Comparison of ENCODE assay signal across 1 cellular context in the genomic region with DNA sequence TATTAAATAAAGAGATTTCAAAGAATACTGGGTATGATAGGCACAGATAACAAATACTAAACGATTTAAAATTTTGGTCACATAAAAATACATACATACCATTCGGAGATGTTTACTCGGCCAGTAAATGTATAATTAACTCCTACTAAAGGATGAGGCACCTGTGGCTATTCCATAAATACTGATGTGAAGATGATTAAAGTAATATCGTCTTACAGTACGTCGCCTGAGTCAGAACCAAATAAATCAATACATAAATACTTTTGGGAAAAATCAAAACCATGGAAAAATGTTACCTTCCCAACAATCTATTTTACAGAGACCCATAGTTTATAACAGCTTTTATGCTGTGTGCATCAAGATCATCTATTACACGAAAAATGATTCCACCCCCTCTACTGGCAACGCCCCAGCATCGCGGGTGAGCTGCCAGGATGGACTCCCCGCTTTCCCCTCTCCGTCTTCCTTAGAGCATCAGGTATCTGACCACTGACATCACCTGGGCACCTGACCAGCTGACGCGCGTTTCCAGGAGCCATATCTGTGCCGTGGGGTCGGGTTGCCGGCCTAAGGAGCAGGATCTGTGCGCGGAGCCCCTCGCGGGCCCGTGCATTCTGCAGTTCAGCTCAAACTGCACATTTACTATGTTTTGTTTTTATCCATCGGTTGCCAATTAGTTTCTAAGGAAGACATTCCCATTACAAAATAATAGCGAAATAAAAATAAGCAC.
TF ChIP-seq lines count a peak whose summit lies in the region.

No MANE protein-coding gene starts in this region.

TF ChIP-seq in HepG2, 621 proteins besides CTCF, POLR2A, EP300 and RAD21 (continued from another document and continues in another):
- TF ChIP-seq ZNF687 (CRISPR knock-in tag; IDR thresholded peaks at IDR 0.05), result no peak; the same call in 1 of the 2 replicates
- no peak for TF ChIP-seq RFXAP (CRISPR knock-in tag; IDR thresholded peaks at IDR 0.05; ENCODE audit: borderline replicate concordance)
- TF ChIP-seq ZNF746 (CRISPR knock-in tag; IDR thresholded peaks at IDR 0.05), result 0 out of 2 replicates have a peak, but pooled peaks have one; percentile 16
- no peak for TF ChIP-seq MXI1 (IDR thresholded peaks at IDR 0.05; ENCODE audit: borderline replicate concordance, low read depth, low read length)
- TF ChIP-seq KDM6A (CRISPR knock-in tag; IDR thresholded peaks at IDR 0.05; ENCODE audit: low read depth), result no peak
- TF ChIP-seq, protein P1, sequence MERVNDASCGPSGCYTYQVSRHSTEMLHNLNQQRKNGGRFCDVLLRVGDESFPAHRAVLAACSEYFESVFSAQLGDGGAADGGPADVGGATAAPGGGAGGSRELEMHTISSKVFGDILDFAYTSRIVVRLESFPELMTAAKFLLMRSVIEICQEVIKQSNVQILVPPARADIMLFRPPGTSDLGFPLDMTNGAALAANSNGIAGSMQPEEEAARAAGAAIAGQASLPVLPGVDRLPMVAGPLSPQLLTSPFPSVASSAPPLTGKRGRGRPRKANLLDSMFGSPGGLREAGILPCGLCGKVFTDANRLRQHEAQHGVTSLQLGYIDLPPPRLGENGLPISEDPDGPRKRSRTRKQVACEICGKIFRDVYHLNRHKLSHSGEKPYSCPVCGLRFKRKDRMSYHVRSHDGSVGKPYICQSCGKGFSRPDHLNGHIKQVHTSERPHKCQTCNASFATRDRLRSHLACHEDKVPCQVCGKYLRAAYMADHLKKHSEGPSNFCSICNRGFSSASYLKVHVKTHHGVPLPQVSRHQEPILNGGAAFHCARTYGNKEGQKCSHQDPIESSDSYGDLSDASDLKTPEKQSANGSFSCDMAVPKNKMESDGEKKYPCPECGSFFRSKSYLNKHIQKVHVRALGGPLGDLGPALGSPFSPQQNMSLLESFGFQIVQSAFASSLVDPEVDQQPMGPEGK (CRISPR knock-in tag; IDR thresholded peaks at IDR 0.05), result peak; percentile 34; the same call in 1 of the 2 replicates
- no peak for TF ChIP-seq ZNF790 (CRISPR knock-in tag; IDR thresholded peaks at IDR 0.05; ENCODE audit: borderline replicate concordance)
- TF ChIP-seq RFX3 (CRISPR knock-in tag; IDR thresholded peaks at IDR 0.05), result no peak
- TF ChIP-seq DMTF1 (CRISPR knock-in tag; IDR thresholded peaks at IDR 0.05), result no peak
- no peak for TF ChIP-seq SMARCE1 (IDR thresholded peaks at IDR 0.05; ENCODE audit: borderline replicate concordance)
- TF ChIP-seq, protein P2, sequence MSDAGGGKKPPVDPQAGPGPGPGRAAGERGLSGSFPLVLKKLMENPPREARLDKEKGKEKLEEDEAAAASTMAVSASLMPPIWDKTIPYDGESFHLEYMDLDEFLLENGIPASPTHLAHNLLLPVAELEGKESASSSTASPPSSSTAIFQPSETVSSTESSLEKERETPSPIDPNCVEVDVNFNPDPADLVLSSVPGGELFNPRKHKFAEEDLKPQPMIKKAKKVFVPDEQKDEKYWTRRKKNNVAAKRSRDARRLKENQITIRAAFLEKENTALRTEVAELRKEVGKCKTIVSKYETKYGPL (CRISPR knock-in tag; IDR thresholded peaks at IDR 0.05), result no peak
- TF ChIP-seq, protein P3, sequence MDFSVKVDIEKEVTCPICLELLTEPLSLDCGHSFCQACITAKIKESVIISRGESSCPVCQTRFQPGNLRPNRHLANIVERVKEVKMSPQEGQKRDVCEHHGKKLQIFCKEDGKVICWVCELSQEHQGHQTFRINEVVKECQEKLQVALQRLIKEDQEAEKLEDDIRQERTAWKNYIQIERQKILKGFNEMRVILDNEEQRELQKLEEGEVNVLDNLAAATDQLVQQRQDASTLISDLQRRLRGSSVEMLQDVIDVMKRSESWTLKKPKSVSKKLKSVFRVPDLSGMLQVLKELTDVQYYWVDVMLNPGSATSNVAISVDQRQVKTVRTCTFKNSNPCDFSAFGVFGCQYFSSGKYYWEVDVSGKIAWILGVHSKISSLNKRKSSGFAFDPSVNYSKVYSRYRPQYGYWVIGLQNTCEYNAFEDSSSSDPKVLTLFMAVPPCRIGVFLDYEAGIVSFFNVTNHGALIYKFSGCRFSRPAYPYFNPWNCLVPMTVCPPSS (IDR thresholded peaks at IDR 0.05), result no peak
- TF ChIP-seq ZBTB20 (CRISPR knock-in tag; IDR thresholded peaks at IDR 0.05; ENCODE audit: borderline replicate concordance, low read depth), result peak; percentile 50; the same call in 1 of the 2 replicates
- TF ChIP-seq FOXK2 (IDR thresholded peaks at IDR 0.05), result no peak
- TF ChIP-seq ZSCAN21 (CRISPR knock-in tag; IDR thresholded peaks at IDR 0.05; ENCODE audit: borderline replicate concordance), result no peak; the same call in 1 of the 2 replicates
- TF ChIP-seq SMC3 (IDR thresholded peaks at IDR 0.05; ENCODE audit: low read length), result peak; percentile 60
- TF ChIP-seq ZMAT3 (CRISPR knock-in tag; conservative IDR thresholded peaks at IDR 0.05), result no peak; the same call in 1 of the 2 replicates
- TF ChIP-seq AGO2 (optimal IDR thresholded peaks at IDR 0.05; ENCODE audit: low read depth, low read length), result no peak
- no peak for TF ChIP-seq ZIK1 (CRISPR knock-in tag; IDR thresholded peaks at IDR 0.05; ENCODE audit: borderline replicate concordance, low read depth)
- TF ChIP-seq NR3C1 (CRISPR knock-in tag; IDR thresholded peaks at IDR 0.05), result no peak
- peak; percentile 15 for TF ChIP-seq HDAC1 (CRISPR knock-in tag; IDR thresholded peaks at IDR 0.05)
- TF ChIP-seq ZNF691 (CRISPR knock-in tag; IDR thresholded peaks at IDR 0.05; ENCODE audit: borderline replicate concordance, low read depth), result no peak
- no peak; the same call in none of the 2 replicates for TF ChIP-seq KMT2A (CRISPR knock-in tag; IDR thresholded peaks at IDR 0.05)
- peak; percentile 67; the same call in 1 of the 2 replicates for TF ChIP-seq ZNF138 (CRISPR knock-in tag; IDR thresholded peaks at IDR 0.05; ENCODE audit: low read depth)
- TF ChIP-seq SNAPC4 (CRISPR knock-in tag; IDR thresholded peaks at IDR 0.05), result no peak
- no peak for TF ChIP-seq PCBP2 (optimal IDR thresholded peaks at IDR 0.05; ENCODE audit: low read depth, low read length, poor library complexity, severe bottlenecking)
- TF ChIP-seq ZNF598 (CRISPR knock-in tag; IDR thresholded peaks at IDR 0.05; ENCODE audit: borderline replicate concordance), result peak; percentile 60; the same call in 1 of the 2 replicates
- TF ChIP-seq KDM2A (CRISPR knock-in tag; IDR thresholded peaks at IDR 0.05; ENCODE audit: borderline replicate concordance, low read depth), result peak; percentile 47; the same call in 1 of the 2 replicates
- TF ChIP-seq NFIB (CRISPR knock-in tag; IDR thresholded peaks at IDR 0.05; ENCODE audit: borderline replicate concordance), result no peak
- TF ChIP-seq LCORL (IDR thresholded peaks at IDR 0.05), result no peak
- peak; percentile 17; the same call in 1 of the 2 replicates for TF ChIP-seq LCORL (CRISPR knock-in tag; IDR thresholded peaks at IDR 0.05)
- TF ChIP-seq MAF1 (CRISPR knock-in tag; IDR thresholded peaks at IDR 0.05; ENCODE audit: borderline replicate concordance), result no peak
- no peak; the same call in 1 of the 2 replicates for TF ChIP-seq RXRA (CRISPR knock-in tag; IDR thresholded peaks at IDR 0.05)
- TF ChIP-seq, protein P4, sequence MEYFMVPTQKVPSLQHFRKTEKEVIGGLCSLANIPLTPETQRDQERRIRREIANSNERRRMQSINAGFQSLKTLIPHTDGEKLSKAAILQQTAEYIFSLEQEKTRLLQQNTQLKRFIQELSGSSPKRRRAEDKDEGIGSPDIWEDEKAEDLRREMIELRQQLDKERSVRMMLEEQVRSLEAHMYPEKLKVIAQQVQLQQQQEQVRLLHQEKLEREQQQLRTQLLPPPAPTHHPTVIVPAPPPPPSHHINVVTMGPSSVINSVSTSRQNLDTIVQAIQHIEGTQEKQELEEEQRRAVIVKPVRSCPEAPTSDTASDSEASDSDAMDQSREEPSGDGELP (IDR thresholded peaks at IDR 0.05; ENCODE audit: borderline replicate concordance, low read depth), result peak; percentile 83
- no peak; the same call in 1 of the 2 replicates for TF ChIP-seq MYC (CRISPR knock-in tag; IDR thresholded peaks at IDR 0.05; ENCODE audit: borderline replicate concordance)
- TF ChIP-seq ARHGAP35 (CRISPR knock-in tag; IDR thresholded peaks at IDR 0.05; ENCODE audit: borderline replicate concordance), result no peak
- TF ChIP-seq MIER2 (CRISPR knock-in tag; IDR thresholded peaks at IDR 0.05), result no peak
- TF ChIP-seq FOXA1 (IDR thresholded peaks at IDR 0.05), result no peak
- no peak for TF ChIP-seq FOXA1 (CRISPR knock-in tag; IDR thresholded peaks at IDR 0.05)
- peak; percentile 5; the same call in 1 of the 2 replicates for TF ChIP-seq ZNF839 (CRISPR knock-in tag; IDR thresholded peaks at IDR 0.05; ENCODE audit: borderline replicate concordance)
